Comparison of ENCODE assay signal across 15 cellular contexts in the genomic region with DNA sequence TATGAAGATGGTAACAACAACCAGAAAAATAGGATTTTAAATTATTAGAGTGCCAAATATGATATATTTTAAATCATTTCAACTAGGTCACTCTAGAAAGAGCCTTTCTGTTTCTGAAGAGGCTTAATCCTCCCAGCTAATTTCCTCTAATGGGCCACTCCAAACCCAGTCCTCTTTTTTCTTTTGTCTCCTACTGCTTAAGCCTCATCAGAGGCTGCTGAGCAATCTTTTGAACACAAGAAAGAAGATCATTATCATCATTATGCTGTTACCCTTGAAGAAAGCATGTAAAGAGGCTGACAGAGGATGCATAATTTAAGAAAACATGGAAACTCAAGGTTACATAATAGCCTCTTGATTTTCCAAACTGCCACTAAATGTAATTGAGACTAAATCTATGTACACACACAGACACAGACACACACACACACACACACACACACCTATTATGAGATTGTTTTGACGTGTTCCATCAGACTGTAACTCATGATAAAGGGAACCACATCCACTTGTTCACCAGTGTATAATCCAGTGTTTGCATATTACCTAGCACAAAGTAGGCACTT.
"Had no signal": no experiment of that assay in that cellular context is flagged by ENCODE, and none has a peak within 500 bp of the region (broad histone marks: within the 10 kb centered on the region; RNA-seq: fewer than 3 reads in every experiment).

No MANE protein-coding gene starts in this region.

- H3K27me3 Mint-ChIP-seq: activated CD4-positive, alpha-beta memory T cell treated with anti-CD3 and anti-CD28 coated beads for 36 hours; activated CD8-positive, alpha-beta memory T cell treated with anti-CD3 and anti-CD28 coated beads, Interleukin-2, amount 10 ng/mL, durations not matched to agents 7 days and 5 days; activated naive CD4-positive, alpha-beta T cell treated with anti-CD3 and anti-CD28 coated beads, Interleukin-2, amount 10 ng/mL, durations not matched to agents 7 days and 5 days; dendritic cell treated with granulocyte-macrophage colony-stimulating factor and Interleukin-4, amounts not matched to agents 40 ng/mL and 50 ng/mL, for 4 days had no signal

- H3K4me1 Mint-ChIP-seq: activated CD8-positive, alpha-beta memory T cell treated with anti-CD3 and anti-CD28 coated beads, Interleukin-2, amount 10 ng/mL, durations not matched to agents 7 days and 5 days; activated naive CD4-positive, alpha-beta T cell treated with anti-CD3 and anti-CD28 coated beads, Interleukin-2, amount 10 ng/mL, durations not matched to agents 7 days and 5 days; immature natural killer cell; nephron; stimulated activated effector memory CD8-positive, alpha-beta T cell treated with anti-CD3 and anti-CD28 coated beads, Interleukin-12 subunit alpha, Interleukin-12 subunit beta, amount 100 ng/mL, for 72 hours had no signal

- FAIRE-seq: astrocyte, bronchial epithelial cell had no signal

- DNase-seq: activated CD4-positive, alpha-beta memory T cell treated with anti-CD3 and anti-CD28 coated beads for 36 hours; activated CD8-positive, alpha-beta memory T cell treated with anti-CD3 and anti-CD28 coated beads, Interleukin-2, amount 10 ng/mL, durations not matched to agents 7 days and 5 days; activated naive CD4-positive, alpha-beta T cell treated with anti-CD3 and anti-CD28 coated beads, Interleukin-2, amount 10 ng/mL, durations not matched to agents 7 days and 5 days; activated T-cell treated with anti-CD3 and anti-CD28 coated beads, Interleukin-2, amount 50 U/mL, for 1 hour; effector memory CD4-positive, alpha-beta T cell; foreskin fibroblast; glutamatergic neuron; immature natural killer cell; T-helper 9 cell had no signal

- H3K9me3 Mint-ChIP-seq: activated CD4-positive, alpha-beta memory T cell treated with anti-CD3 and anti-CD28 coated beads for 36 hours; activated naive CD4-positive, alpha-beta T cell treated with anti-CD3 and anti-CD28 coated beads, Interleukin-2, amount 10 ng/mL, durations not matched to agents 7 days and 5 days; nephron; stimulated activated effector memory CD8-positive, alpha-beta T cell treated with anti-CD3 and anti-CD28 coated beads, Interleukin-12 subunit alpha, Interleukin-12 subunit beta, amount 100 ng/mL, for 72 hours had no signal

- H3K27ac Mint-ChIP-seq: activated CD4-positive, alpha-beta memory T cell treated with anti-CD3 and anti-CD28 coated beads for 36 hours; activated CD8-positive, alpha-beta memory T cell treated with anti-CD3 and anti-CD28 coated beads, Interleukin-2, amount 10 ng/mL, durations not matched to agents 7 days and 5 days; activated naive CD4-positive, alpha-beta T cell treated with anti-CD3 and anti-CD28 coated beads, Interleukin-2, amount 10 ng/mL, durations not matched to agents 7 days and 5 days; dendritic cell treated with granulocyte-macrophage colony-stimulating factor and Interleukin-4, amounts not matched to agents 40 ng/mL and 50 ng/mL, for 4 days; immature natural killer cell; nephron; stimulated activated effector memory CD8-positive, alpha-beta T cell treated with anti-CD3 and anti-CD28 coated beads, Interleukin-12 subunit alpha, Interleukin-12 subunit beta, amount 100 ng/mL, for 72 hours had no signal

- ATAC-seq: activated CD4-positive, CD25-positive, alpha-beta regulatory T cell treated with anti-CD3 and anti-CD28 coated beads, Interleukin-2, amount 50 U/mL, for 24 hours; activated CD8-positive, alpha-beta memory T cell treated with anti-CD3 and anti-CD28 coated beads, Interleukin-2, amount 10 ng/mL, durations not matched to agents 7 days and 5 days; stimulated activated effector memory CD8-positive, alpha-beta T cell treated with anti-CD3 and anti-CD28 coated beads, Interleukin-12 subunit alpha, Interleukin-12 subunit beta, amount 100 ng/mL, for 72 hours had no signal

- H3K4me3 Mint-ChIP-seq: activated CD4-positive, alpha-beta memory T cell treated with anti-CD3 and anti-CD28 coated beads for 36 hours; activated CD8-positive, alpha-beta memory T cell treated with anti-CD3 and anti-CD28 coated beads, Interleukin-2, amount 10 ng/mL, durations not matched to agents 7 days and 5 days; activated naive CD4-positive, alpha-beta T cell treated with anti-CD3 and anti-CD28 coated beads, Interleukin-2, amount 10 ng/mL, durations not matched to agents 7 days and 5 days; dendritic cell treated with granulocyte-macrophage colony-stimulating factor and Interleukin-4, amounts not matched to agents 40 ng/mL and 50 ng/mL, for 4 days; immature natural killer cell; nephron; stimulated activated effector memory CD8-positive, alpha-beta T cell treated with anti-CD3 and anti-CD28 coated beads, Interleukin-12 subunit alpha, Interleukin-12 subunit beta, amount 100 ng/mL, for 72 hours had no signal
